ENCODE assay signal across 22 cellular contexts in the genomic region with DNA sequence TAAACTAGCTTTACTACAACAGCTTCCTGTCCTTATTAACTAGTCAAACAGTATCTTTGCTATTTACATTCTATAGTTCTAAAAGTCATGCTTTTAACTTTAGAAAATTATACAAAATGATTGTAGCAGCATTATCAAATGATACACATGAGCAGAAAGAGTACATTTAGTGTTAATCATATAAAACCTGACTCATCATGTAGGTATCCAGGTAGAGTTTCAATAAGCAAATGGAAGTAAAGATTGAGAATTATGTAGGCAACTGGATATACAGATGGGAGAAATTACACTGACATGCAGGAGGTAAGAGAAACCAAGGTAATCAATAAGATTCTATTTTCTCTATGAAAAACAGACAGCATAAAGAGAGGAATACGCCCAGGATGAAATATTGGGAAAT. TPM values are rescaled to one million over a fixed set of nuclear protein-coding genes. Genes with fewer than 3 reads are reported as not detected.
DNase-seq lines count a peak whose midpoint lies in the region; ATAC-seq and TF ChIP-seq lines count a peak whose summit lies in the region.
"Had no signal": no experiment of that assay in that cellular context is flagged by ENCODE, and none has a peak within 500 bp of the region (broad histone marks: within the 10 kb centered on the region; RNA-seq: fewer than 3 reads in every experiment).

No MANE protein-coding gene starts in this region.

- H3K23ac ChIP-seq in neuronal stem cell (ENCODE audit: low read depth, low read length, poor library complexity), result no peak overlapping the region

- H3K4me2 ChIP-seq in neuronal stem cell (ENCODE audit: insufficient read depth, low read length, poor library complexity, severe bottlenecking), result no peak overlapping the region
- H3K4me2 ChIP-seq: GM23338 had no signal

- peaks cover 12% of the 10 kb centered on the region for H3K36me3 Mint-ChIP-seq in activated naive CD4-positive, alpha-beta T cell treated with anti-CD3 and anti-CD28 coated beads, Interleukin-2, amount 50 U/mL, for 24 hours
- peaks cover 11% of the 10 kb centered on the region for H3K36me3 Mint-ChIP-seq in memory B cell

- no peak overlapping the region for H4K8ac ChIP-seq in neuronal stem cell (ENCODE audit: low read depth, low read length)

- H3K27ac Mint-ChIP-seq in activated naive CD4-positive, alpha-beta T cell treated with anti-CD3 and anti-CD28 coated beads, Interleukin-2, amount 50 U/mL, for 24 hours, result peak overlapping the region; percentile 12
- H3K27ac Mint-ChIP-seq in memory B cell, result peak overlapping the region; percentile 71
- H3K27ac Mint-ChIP-seq: GM23338 had no signal

- no peak overlapping the region for H2AK5ac ChIP-seq in neuronal stem cell (ENCODE audit: low read depth, low read length)

- H4K91ac ChIP-seq in neuronal stem cell (ENCODE audit: low read depth, low read length, poor library complexity), result no peak overlapping the region

- H2BK120ac ChIP-seq in neuronal stem cell (ENCODE audit: low read depth, low read length), result no peak overlapping the region

- H3K14ac ChIP-seq in neuronal stem cell (ENCODE audit: low read length), result no peak overlapping the region

- H3K18ac ChIP-seq in neuronal stem cell (ENCODE audit: low read length), result no peak overlapping the region

- H2BK5ac ChIP-seq in neuronal stem cell (ENCODE audit: low read length), result no peak overlapping the region

- H3K4me3 ChIP-seq in RWPE2 (ENCODE audit: severe bottlenecking) (no peak overlapping the region), neuronal stem cell (ENCODE audit: low read length in 2 of 2) (no peak overlapping the region)
- H3K4me3 ChIP-seq: GM23338, MG63 had no signal

- TF ChIP-seq CTCF in RWPE2 (IDR thresholded peaks at IDR 0.05; ENCODE audit: poor library complexity, severe bottlenecking), result no peak

- peak overlapping the region; percentile 11 for H3K4me3 Mint-ChIP-seq in activated naive CD4-positive, alpha-beta T cell treated with anti-CD3 and anti-CD28 coated beads, Interleukin-2, amount 50 U/mL, for 24 hours
- H3K4me3 Mint-ChIP-seq in memory B cell, result no peak overlapping the region
- H3K4me3 Mint-ChIP-seq: GM23338 had no signal

- DNase-seq in activated naive CD4-positive, alpha-beta T cell treated with Interleukin-2 at 50 U/mL for 16 hours, result no peak
- DNase-seq in ELR (ENCODE audit: low read depth), result peak; percentile 13
- DNase-seq in RWPE2 (ENCODE audit: low spot score), result no peak
- no peak for DNase-seq in memory B cell (ENCODE audit: low spot score in 2 of 2)
- DNase-seq in neuronal stem cell (ENCODE audit: low spot score), result no peak
- no peak for DNase-seq in DMS153 (lab: John Stamatoyannopoulos, UW)
- DNase-seq in putamen (ENCODE audit: low spot score), result no peak
- DNase-seq: AML-193; C1 segment of cervical spinal cord; CD8-positive, alpha-beta memory T cell; EL; Kasumi-1; MG63; NCI-H1417; NCI-H1694 treated with DMSO at 0.1 percent for 48 hours; NCI-H2081 treated with DMSO at 0.1 percent for 48 hours; NCI-H2171 treated with DMSO at 0.1 percent for 48 hours; NCI-H524 treated with DMSO at 0.1 percent for 48 hours; SHP77 had no signal

- H3K9me3 ChIP-seq in RWPE2 (ENCODE audit: severe bottlenecking) (no peaks in the 10 kb centered on the region), neuronal stem cell (replicated peaks in 1 of 2; ENCODE audit: control insufficient read depth in 2 of 2, insufficient read depth in 1 of 2, low read depth in 1 of 2, low read length in 2 of 2) (no peaks in the 10 kb centered on the region)
- H3K9me3 ChIP-seq: MG63 had no signal

- H2BK12ac ChIP-seq in neuronal stem cell (ENCODE audit: low read length), result no peak overlapping the region

- WGBS in neuronal stem cell (ENCODE audit: extremely low coverage in 2 of 2, insufficient read length in 2 of 2, insufficient replicate concordance in 1 of 2), 2 donors, result no CpG with 5 or more reads among the region's 1 CpG

- H2BK15ac ChIP-seq in neuronal stem cell (ENCODE audit: low read length), result no peak overlapping the region

- H3K9me3 Mint-ChIP-seq in activated naive CD4-positive, alpha-beta T cell treated with anti-CD3 and anti-CD28 coated beads, Interleukin-2, amount 50 U/mL, for 24 hours, result no peaks in the 10 kb centered on the region
- no peaks in the 10 kb centered on the region for H3K9me3 Mint-ChIP-seq in memory B cell
- H3K9me3 Mint-ChIP-seq: CD8-positive, alpha-beta memory T cell; GM23338 had no signal

- ATAC-seq in RWPE2 (ENCODE audit: low read depth) (peak; percentile 87), memory B cell (ENCODE audit: low read depth) (no peak)
- ATAC-seq: GM23338, HCT116 had no signal

- H3K36me3 ChIP-seq in RWPE2 (ENCODE audit: low read depth), result peaks cover 30% of the 10 kb centered on the region
- peaks cover 0 to 31% of the 10 kb centered on the region in 2 donors for H3K36me3 ChIP-seq in neuronal stem cell (replicated peaks in 1 of 2; ENCODE audit: control insufficient read depth in 2 of 2, insufficient read depth in 2 of 2, low read length in 2 of 2)

- H3K27me3 ChIP-seq in RWPE2 (ENCODE audit: insufficient read depth, poor library complexity, severe bottlenecking) (no peaks in the 10 kb centered on the region), neuronal stem cell (ENCODE audit: control insufficient read depth in 3 of 3, insufficient read depth in 3 of 3, low read depth in 1 of 3, low read length in 3 of 3) (no peaks in the 10 kb centered on the region)
- H3K27me3 ChIP-seq: MG63 had no signal

- H2AFZ ChIP-seq in neuronal stem cell (ENCODE audit: low read length), result no peak overlapping the region
- H2AFZ ChIP-seq: GM23338 had no signal

- H3K9ac ChIP-seq in neuronal stem cell (ENCODE audit: low read depth, low read length, poor library complexity), result no peak overlapping the region

- H3K79me1 ChIP-seq in neuronal stem cell (ENCODE audit: low read depth, low read length), result peaks cover 2% of the 10 kb centered on the region

- peaks cover 73% of the 10 kb centered on the region for H3K4me1 Mint-ChIP-seq in activated naive CD4-positive, alpha-beta T cell treated with anti-CD3 and anti-CD28 coated beads, Interleukin-2, amount 50 U/mL, for 24 hours
- H3K4me1 Mint-ChIP-seq in memory B cell, result peaks cover 30% of the 10 kb centered on the region

- H3K4ac ChIP-seq in neuronal stem cell (ENCODE audit: low read length), result no peak overlapping the region

- H3K27me3 Mint-ChIP-seq in activated naive CD4-positive, alpha-beta T cell treated with anti-CD3 and anti-CD28 coated beads, Interleukin-2, amount 50 U/mL, for 24 hours, result no peaks in the 10 kb centered on the region
- no peaks in the 10 kb centered on the region for H3K27me3 Mint-ChIP-seq in memory B cell
- H3K27me3 Mint-ChIP-seq: CD8-positive, alpha-beta memory T cell had no signal

- H3K4me1 ChIP-seq in RWPE2 (ENCODE audit: insufficient read depth, poor library complexity, severe bottlenecking) (peaks cover 11% of the 10 kb centered on the region), neuronal stem cell (ENCODE audit: control insufficient read depth in 2 of 2, insufficient read depth in 1 of 2, low read depth in 1 of 2, low read length in 2 of 2) (no peaks in the 10 kb centered on the region)

- H3K27ac ChIP-seq in RWPE2 (ENCODE audit: poor library complexity, severe bottlenecking), result no peak overlapping the region
- H3K27ac ChIP-seq in neuronal stem cell (replicated peaks; ENCODE audit: low read length), result no peak overlapping the region

RNA-seq across cellular contexts. Expression of a gene that starts 33.8 kb away (rescaled TPM):
- polyA plus RNA-seq in neuronal stem cell (2013, experiment 1 of 2), result 62.4 TPM
- 64.9 TPM for polyA plus RNA-seq in neuronal stem cell (2013, experiment 2 of 2)

RNA-seq across cellular contexts. Expression of a gene that starts 34.3 kb away (rescaled TPM):
- 5.0 TPM for polyA plus RNA-seq in neuronal stem cell (2013, experiment 1 of 2)
- 4.7 TPM for polyA plus RNA-seq in neuronal stem cell (2013, experiment 2 of 2)
